In the genomic region with DNA sequence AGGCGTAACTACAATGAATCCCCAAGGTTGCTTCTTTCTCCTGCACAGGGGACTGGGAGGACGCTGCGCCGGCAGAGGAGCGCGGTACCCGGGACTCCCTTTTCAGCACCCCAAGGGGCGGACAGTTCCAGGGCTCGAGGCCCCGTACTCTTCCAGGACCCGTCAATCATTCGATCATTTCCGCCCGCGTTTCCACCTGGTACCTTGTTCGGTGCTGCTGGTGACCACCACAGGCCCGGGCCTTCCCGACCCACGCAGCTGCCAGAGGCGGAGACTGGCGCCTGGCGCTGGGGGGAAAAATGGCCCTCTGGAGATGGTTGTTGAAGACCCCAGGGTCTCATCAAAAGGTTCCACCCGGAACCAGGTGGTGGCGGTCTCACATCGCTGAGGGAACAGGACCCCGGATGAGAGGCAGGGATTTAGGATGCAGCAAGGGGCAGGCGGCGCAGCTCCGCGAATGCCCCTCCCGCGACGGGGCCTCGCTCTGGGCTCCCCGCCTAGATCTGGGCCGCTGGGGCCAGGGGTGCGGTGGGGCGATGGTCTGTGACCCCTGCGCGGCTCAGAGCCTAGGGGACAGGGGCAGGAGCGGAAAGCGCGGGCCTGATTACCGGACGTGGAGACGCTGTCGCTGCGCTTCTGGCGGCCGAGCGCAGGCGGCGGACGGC, we compare ENCODE assay signal across 1 cellular context.
TF ChIP-seq lines count a peak whose summit lies in the region.

No MANE protein-coding gene starts in this region.

TF ChIP-seq in WTC11, 78 proteins besides CTCF, POLR2A, EP300 and RAD21 (continued from another document and continues in another):
- TF ChIP-seq, protein P1, sequence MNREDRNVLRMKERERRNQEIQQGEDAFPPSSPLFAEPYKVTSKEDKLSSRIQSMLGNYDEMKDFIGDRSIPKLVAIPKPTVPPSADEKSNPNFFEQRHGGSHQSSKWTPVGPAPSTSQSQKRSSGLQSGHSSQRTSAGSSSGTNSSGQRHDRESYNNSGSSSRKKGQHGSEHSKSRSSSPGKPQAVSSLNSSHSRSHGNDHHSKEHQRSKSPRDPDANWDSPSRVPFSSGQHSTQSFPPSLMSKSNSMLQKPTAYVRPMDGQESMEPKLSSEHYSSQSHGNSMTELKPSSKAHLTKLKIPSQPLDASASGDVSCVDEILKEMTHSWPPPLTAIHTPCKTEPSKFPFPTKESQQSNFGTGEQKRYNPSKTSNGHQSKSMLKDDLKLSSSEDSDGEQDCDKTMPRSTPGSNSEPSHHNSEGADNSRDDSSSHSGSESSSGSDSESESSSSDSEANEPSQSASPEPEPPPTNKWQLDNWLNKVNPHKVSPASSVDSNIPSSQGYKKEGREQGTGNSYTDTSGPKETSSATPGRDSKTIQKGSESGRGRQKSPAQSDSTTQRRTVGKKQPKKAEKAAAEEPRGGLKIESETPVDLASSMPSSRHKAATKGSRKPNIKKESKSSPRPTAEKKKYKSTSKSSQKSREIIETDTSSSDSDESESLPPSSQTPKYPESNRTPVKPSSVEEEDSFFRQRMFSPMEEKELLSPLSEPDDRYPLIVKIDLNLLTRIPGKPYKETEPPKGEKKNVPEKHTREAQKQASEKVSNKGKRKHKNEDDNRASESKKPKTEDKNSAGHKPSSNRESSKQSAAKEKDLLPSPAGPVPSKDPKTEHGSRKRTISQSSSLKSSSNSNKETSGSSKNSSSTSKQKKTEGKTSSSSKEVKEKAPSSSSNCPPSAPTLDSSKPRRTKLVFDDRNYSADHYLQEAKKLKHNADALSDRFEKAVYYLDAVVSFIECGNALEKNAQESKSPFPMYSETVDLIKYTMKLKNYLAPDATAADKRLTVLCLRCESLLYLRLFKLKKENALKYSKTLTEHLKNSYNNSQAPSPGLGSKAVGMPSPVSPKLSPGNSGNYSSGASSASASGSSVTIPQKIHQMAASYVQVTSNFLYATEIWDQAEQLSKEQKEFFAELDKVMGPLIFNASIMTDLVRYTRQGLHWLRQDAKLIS (CRISPR knock-in tag; IDR thresholded peaks at IDR 0.05; ENCODE audit: borderline replicate concordance) = peak; percentile 61; the same call in 1 of the 2 replicates
- TF ChIP-seq, protein P2, sequence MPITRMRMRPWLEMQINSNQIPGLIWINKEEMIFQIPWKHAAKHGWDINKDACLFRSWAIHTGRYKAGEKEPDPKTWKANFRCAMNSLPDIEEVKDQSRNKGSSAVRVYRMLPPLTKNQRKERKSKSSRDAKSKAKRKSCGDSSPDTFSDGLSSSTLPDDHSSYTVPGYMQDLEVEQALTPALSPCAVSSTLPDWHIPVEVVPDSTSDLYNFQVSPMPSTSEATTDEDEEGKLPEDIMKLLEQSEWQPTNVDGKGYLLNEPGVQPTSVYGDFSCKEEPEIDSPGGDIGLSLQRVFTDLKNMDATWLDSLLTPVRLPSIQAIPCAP (CRISPR knock-in tag; IDR thresholded peaks at IDR 0.05) = 0 out of 2 replicates have a peak, but pooled peaks have one; percentile 30
- no peak for TF ChIP-seq ZNF396 (CRISPR knock-in tag; IDR thresholded peaks at IDR 0.05; ENCODE audit: borderline replicate concordance)
- TF ChIP-seq, protein P3, sequence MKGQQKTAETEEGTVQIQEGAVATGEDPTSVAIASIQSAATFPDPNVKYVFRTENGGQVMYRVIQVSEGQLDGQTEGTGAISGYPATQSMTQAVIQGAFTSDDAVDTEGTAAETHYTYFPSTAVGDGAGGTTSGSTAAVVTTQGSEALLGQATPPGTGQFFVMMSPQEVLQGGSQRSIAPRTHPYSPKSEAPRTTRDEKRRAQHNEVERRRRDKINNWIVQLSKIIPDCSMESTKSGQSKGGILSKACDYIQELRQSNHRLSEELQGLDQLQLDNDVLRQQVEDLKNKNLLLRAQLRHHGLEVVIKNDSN (CRISPR knock-in tag; IDR thresholded peaks at IDR 0.05) = peak; percentile 47; the same call in 1 of the 2 replicates
- TF ChIP-seq ZNF219 (CRISPR knock-in tag; IDR thresholded peaks at IDR 0.05; ENCODE audit: borderline replicate concordance) = no peak
- TF ChIP-seq SP1 (CRISPR knock-in tag; conservative IDR thresholded peaks at IDR 0.05) = no peak
- TF ChIP-seq, protein P4, sequence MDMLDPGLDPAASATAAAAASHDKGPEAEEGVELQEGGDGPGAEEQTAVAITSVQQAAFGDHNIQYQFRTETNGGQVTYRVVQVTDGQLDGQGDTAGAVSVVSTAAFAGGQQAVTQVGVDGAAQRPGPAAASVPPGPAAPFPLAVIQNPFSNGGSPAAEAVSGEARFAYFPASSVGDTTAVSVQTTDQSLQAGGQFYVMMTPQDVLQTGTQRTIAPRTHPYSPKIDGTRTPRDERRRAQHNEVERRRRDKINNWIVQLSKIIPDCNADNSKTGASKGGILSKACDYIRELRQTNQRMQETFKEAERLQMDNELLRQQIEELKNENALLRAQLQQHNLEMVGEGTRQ (CRISPR knock-in tag; IDR thresholded peaks at IDR 0.05) = no peak; the same call in 1 of the 2 replicates
- TF ChIP-seq HMGA2 (CRISPR knock-in tag; IDR thresholded peaks at IDR 0.05) = no peak
- TF ChIP-seq, protein P5, sequence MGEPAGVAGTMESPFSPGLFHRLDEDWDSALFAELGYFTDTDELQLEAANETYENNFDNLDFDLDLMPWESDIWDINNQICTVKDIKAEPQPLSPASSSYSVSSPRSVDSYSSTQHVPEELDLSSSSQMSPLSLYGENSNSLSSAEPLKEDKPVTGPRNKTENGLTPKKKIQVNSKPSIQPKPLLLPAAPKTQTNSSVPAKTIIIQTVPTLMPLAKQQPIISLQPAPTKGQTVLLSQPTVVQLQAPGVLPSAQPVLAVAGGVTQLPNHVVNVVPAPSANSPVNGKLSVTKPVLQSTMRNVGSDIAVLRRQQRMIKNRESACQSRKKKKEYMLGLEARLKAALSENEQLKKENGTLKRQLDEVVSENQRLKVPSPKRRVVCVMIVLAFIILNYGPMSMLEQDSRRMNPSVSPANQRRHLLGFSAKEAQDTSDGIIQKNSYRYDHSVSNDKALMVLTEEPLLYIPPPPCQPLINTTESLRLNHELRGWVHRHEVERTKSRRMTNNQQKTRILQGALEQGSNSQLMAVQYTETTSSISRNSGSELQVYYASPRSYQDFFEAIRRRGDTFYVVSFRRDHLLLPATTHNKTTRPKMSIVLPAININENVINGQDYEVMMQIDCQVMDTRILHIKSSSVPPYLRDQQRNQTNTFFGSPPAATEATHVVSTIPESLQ (CRISPR knock-in tag; IDR thresholded peaks at IDR 0.05) = no peak
- TF ChIP-seq, protein P6, sequence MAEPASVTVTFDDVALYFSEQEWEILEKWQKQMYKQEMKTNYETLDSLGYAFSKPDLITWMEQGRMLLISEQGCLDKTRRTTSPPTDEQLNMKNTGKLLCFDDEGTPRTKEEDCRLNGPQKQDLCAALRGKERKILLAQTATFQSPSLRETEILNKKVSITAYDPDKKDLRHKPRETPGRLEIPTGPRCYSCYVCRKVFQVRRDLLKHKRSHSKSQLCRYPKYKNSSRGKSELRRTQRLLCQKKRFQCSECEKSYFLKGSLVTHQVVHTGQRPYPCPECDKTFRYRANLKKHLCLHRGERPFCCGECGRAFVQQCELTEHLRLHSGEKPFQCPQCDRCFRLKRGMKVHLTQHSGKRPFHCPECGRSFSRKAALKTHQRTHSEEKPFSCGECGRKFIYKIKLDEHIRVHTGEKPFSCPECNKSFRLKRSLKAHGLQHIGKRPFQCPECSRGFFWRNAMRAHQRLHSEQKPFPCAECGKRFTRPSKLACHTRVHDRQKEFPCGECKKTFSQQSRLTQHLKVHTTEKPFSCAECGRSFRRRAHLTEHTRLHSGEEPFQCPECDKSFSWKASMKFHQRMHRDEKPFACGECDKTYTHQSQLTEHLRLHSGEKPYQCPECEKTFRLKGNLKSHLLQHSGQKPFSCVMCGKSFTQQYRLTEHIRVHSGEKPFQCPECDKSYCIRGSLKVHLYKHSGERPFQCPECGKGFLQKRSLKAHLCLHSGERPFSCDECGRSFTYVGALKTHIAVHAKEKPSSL (CRISPR knock-in tag; conservative IDR thresholded peaks at IDR 0.05) = no peak
- TF ChIP-seq JUN (CRISPR knock-in tag; IDR thresholded peaks at IDR 0.05) = peak; percentile 87
- TF ChIP-seq TP53 (CRISPR knock-in tag; IDR thresholded peaks at IDR 0.05) = peak; percentile 39; the same call in 1 of the 2 replicates
- TF ChIP-seq CBFB (CRISPR knock-in tag; IDR thresholded peaks at IDR 0.05; ENCODE audit: low read depth) = no peak
- TF ChIP-seq, protein P7, sequence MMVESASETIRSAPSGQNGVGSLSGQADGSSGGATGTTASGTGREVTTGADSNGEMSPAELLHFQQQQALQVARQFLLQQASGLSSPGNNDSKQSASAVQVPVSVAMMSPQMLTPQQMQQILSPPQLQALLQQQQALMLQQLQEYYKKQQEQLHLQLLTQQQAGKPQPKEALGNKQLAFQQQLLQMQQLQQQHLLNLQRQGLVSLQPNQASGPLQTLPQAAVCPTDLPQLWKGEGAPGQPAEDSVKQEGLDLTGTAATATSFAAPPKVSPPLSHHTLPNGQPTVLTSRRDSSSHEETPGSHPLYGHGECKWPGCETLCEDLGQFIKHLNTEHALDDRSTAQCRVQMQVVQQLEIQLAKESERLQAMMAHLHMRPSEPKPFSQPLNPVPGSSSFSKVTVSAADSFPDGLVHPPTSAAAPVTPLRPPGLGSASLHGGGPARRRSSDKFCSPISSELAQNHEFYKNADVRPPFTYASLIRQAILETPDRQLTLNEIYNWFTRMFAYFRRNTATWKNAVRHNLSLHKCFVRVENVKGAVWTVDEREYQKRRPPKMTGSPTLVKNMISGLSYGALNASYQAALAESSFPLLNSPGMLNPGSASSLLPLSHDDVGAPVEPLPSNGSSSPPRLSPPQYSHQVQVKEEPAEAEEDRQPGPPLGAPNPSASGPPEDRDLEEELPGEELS (CRISPR knock-in tag; IDR thresholded peaks at IDR 0.05) = peak; percentile 80
- TF ChIP-seq, protein P8, sequence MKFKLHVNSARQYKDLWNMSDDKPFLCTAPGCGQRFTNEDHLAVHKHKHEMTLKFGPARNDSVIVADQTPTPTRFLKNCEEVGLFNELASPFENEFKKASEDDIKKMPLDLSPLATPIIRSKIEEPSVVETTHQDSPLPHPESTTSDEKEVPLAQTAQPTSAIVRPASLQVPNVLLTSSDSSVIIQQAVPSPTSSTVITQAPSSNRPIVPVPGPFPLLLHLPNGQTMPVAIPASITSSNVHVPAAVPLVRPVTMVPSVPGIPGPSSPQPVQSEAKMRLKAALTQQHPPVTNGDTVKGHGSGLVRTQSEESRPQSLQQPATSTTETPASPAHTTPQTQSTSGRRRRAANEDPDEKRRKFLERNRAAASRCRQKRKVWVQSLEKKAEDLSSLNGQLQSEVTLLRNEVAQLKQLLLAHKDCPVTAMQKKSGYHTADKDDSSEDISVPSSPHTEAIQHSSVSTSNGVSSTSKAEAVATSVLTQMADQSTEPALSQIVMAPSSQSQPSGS (CRISPR knock-in tag; IDR thresholded peaks at IDR 0.05; ENCODE audit: borderline replicate concordance, low read depth) = no peak
- TF ChIP-seq, protein P9, sequence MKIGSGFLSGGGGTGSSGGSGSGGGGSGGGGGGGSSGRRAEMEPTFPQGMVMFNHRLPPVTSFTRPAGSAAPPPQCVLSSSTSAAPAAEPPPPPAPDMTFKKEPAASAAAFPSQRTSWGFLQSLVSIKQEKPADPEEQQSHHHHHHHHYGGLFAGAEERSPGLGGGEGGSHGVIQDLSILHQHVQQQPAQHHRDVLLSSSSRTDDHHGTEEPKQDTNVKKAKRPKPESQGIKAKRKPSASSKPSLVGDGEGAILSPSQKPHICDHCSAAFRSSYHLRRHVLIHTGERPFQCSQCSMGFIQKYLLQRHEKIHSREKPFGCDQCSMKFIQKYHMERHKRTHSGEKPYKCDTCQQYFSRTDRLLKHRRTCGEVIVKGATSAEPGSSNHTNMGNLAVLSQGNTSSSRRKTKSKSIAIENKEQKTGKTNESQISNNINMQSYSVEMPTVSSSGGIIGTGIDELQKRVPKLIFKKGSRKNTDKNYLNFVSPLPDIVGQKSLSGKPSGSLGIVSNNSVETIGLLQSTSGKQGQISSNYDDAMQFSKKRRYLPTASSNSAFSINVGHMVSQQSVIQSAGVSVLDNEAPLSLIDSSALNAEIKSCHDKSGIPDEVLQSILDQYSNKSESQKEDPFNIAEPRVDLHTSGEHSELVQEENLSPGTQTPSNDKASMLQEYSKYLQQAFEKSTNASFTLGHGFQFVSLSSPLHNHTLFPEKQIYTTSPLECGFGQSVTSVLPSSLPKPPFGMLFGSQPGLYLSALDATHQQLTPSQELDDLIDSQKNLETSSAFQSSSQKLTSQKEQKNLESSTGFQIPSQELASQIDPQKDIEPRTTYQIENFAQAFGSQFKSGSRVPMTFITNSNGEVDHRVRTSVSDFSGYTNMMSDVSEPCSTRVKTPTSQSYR (CRISPR knock-in tag; IDR thresholded peaks at IDR 0.05) = no peak
- peak; percentile 43; the same call in 1 of the 2 replicates for TF ChIP-seq NR1H2 (CRISPR knock-in tag; IDR thresholded peaks at IDR 0.05)
- TF ChIP-seq, protein P10, sequence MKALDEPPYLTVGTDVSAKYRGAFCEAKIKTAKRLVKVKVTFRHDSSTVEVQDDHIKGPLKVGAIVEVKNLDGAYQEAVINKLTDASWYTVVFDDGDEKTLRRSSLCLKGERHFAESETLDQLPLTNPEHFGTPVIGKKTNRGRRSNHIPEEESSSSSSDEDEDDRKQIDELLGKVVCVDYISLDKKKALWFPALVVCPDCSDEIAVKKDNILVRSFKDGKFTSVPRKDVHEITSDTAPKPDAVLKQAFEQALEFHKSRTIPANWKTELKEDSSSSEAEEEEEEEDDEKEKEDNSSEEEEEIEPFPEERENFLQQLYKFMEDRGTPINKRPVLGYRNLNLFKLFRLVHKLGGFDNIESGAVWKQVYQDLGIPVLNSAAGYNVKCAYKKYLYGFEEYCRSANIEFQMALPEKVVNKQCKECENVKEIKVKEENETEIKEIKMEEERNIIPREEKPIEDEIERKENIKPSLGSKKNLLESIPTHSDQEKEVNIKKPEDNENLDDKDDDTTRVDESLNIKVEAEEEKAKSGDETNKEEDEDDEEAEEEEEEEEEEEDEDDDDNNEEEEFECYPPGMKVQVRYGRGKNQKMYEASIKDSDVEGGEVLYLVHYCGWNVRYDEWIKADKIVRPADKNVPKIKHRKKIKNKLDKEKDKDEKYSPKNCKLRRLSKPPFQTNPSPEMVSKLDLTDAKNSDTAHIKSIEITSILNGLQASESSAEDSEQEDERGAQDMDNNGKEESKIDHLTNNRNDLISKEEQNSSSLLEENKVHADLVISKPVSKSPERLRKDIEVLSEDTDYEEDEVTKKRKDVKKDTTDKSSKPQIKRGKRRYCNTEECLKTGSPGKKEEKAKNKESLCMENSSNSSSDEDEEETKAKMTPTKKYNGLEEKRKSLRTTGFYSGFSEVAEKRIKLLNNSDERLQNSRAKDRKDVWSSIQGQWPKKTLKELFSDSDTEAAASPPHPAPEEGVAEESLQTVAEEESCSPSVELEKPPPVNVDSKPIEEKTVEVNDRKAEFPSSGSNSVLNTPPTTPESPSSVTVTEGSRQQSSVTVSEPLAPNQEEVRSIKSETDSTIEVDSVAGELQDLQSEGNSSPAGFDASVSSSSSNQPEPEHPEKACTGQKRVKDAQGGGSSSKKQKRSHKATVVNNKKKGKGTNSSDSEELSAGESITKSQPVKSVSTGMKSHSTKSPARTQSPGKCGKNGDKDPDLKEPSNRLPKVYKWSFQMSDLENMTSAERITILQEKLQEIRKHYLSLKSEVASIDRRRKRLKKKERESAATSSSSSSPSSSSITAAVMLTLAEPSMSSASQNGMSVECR (CRISPR knock-in tag; IDR thresholded peaks at IDR 0.05; ENCODE audit: borderline replicate concordance) = peak; percentile 94
- no peak for TF ChIP-seq ETV6 (CRISPR knock-in tag; IDR thresholded peaks at IDR 0.05)
- TF ChIP-seq PRRX2 (CRISPR knock-in tag; IDR thresholded peaks at IDR 0.05) = no peak
- TF ChIP-seq IRF2 (CRISPR knock-in tag; IDR thresholded peaks at IDR 0.05; ENCODE audit: borderline replicate concordance, low read depth) = no peak
- 0 out of 2 replicates have a peak, but pooled peaks have one; percentile 51 for TF ChIP-seq TCF7 (CRISPR knock-in tag; IDR thresholded peaks at IDR 0.05; ENCODE audit: low read depth)
- no peak for TF ChIP-seq ZNF416 (CRISPR knock-in tag; IDR thresholded peaks at IDR 0.05)
